In the genomic region with DNA sequence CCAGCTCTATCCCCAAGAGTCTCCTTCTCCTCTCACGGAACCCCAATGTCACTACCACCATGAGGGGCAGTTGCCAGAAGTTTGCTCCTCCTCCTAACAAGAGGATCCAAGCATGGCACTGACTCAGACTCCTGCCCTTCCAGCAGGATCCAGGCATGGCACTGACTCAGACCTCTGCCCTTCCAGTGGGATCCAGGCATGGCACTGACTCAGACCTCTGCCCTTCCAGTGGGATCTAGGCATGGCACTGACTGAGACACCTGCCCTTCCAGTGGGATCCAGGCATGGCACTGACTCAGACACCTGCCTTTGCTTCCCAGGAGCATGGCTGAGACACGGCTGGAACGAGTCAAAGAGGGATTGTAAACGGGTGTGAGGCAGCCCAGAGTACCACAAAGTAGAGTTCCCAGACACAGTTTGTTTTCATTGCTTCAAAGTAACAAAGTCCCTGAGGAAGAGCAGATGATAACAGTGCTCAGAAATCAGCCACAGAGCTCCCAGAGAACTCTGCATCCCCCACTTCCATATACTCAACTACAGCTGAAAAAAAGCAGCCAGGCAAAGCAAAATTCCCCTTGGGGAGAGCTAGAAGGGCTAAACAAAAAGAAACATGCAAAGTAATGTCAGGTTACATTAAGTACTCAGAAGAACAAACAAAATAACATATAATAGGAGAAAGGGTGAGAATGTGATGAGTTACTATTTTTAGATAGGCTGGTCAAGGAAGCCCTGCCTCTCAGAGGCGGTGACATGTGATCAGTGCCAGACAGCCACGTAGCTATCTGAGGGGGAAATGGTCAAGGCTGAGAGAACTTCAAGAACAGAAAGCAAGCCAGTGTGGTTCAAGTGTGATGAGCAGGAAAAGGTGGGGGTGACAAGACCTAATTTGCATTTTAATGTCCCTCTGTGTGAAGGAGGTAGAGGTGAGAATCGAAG, we compare ENCODE assay signal across 8 cellular contexts. TPM values are rescaled to one million over a fixed set of nuclear protein-coding genes. Genes with fewer than 3 reads are reported as not detected.
DNase-seq lines count a peak whose midpoint lies in the region; ATAC-seq, FAIRE-seq and TF ChIP-seq lines count a peak whose summit lies in the region.

No MANE protein-coding gene starts in this region.

- H3K27ac Mint-ChIP-seq in nephron progenitor cell = peak overlapping the region; percentile 79

- H3K27ac ChIP-seq in K562 (ENCODE audit: extremely low read depth, low read depth, low read length) = peak overlapping the region; percentile 35; the same call in 2 of the 3 replicates

- DNase-seq in AML-193 (lab: John Stamatoyannopoulos, UW) = peak; percentile 48 to 58
- peak; percentile 2 for DNase-seq in NCI-H69 (lab: John Stamatoyannopoulos, UW)
- peak in 2 of 4 experiments; percentile 26 to 66 for DNase-seq in K562 (ENCODE audit: extremely low read depth in 1 of 4, low spot score in 3 of 4)
- no peak for DNase-seq in nephron progenitor cell
- DNase-seq in posterior vena cava (ENCODE audit: low spot score) = no peak
- DNase-seq in DMS 273 treated with DMSO at 0.1 percent for 48 hours (lab: John Stamatoyannopoulos, UW) = no peak

- 65% methylated on average over 6 of the region's 7 CpGs for WGBS in K562 (ENCODE audit: insufficient coverage, low coverage, missing lambda C conversion rate)

- no peaks in the 10 kb centered on the region for H3K27me3 ChIP-seq in K562 (ENCODE audit: control insufficient read depth in 2 of 2, insufficient read depth in 2 of 2, low read length in 2 of 2)

- POLR2A ChIA-PET in K562 (lab: Yijun Ruan, JAX) = interaction anchor here (0.8 to 1.1 kb wide), 2 partner anchors 12 to 17 kb away, joined by 3 to 4 read pairs; no protein-coding TSS in a partner anchor

- TF ChIP-seq POLR2A in K562 (conservative IDR thresholded peaks at IDR 0.05) = 0 out of 2 replicates have a peak, but pooled peaks have one; percentile 34

- H3K36me3 ChIP-seq in K562 (ENCODE audit: control insufficient read depth, insufficient read depth, low read length) = peaks cover 64% of the 10 kb centered on the region

- H3K9me3 Mint-ChIP-seq in nephron progenitor cell = no peaks in the 10 kb centered on the region

- H3K4me2 ChIP-seq in K562 (ENCODE audit: insufficient read depth, low read length) = peak overlapping the region; percentile 65

- H3K9me1 ChIP-seq in K562 (ENCODE audit: control insufficient read depth, insufficient read depth, low read length) = no peaks in the 10 kb centered on the region

- BruUV-seq in K562 (replicated peaks; lab: Mats Ljungman, UMichigan) = no TSS peak

- H3K4me1 Mint-ChIP-seq in nephron progenitor cell = peaks cover 48% of the 10 kb centered on the region

- peaks cover 70% of the 10 kb centered on the region for H3K79me2 ChIP-seq in K562 (ENCODE audit: control insufficient read depth, insufficient read depth, low read length)

- no peaks in the 10 kb centered on the region for H3K27me3 Mint-ChIP-seq in nephron progenitor cell (ENCODE audit: low read depth, poor library complexity)

- peak overlapping the region; percentile 64 to 99; a peak in 3 of 4 replicates for H3K9ac ChIP-seq in K562 (ENCODE audit: insufficient read depth in 1 of 2, low read depth in 2 of 2, low read length in 2 of 2)

- no peak for TF ChIP-seq RAD21 in K562 (CRISPR knock-in tag; conservative IDR thresholded peaks at IDR 0.05 in 1 of 2, IDR thresholded peaks at IDR 0.05 in 1 of 2)

- intact Hi-C loops in K562 (cut with micrococcal nuclease) (loop anchor here (5.0 kb wide), 1 partner anchor 82 kb away; no protein-coding TSS in a partner anchor), posterior vena cava (cut with DNase I) (no loop called here)

- CTCF ChIA-PET in K562 (lab: Yijun Ruan, JAX; ENCODE audit: low intra/inter-chr PET ratio) = no interaction called here

- H3K4me3 ChIP-seq in K562 = no peak overlapping the region

- ATAC-seq in GM18861 (IDR thresholded peaks at IDR 0.05; ENCODE audit: unreplicated experiment) (peak; percentile 86), HG02938 (IDR thresholded peaks at IDR 0.05; ENCODE audit: unreplicated experiment) (peak; percentile 87), K562 (0 out of 3 replicates have a peak, but pooled peaks have one; percentile 4)

- H2AFZ ChIP-seq in K562 (ENCODE audit: low read depth, low read length) = no peak overlapping the region; the same call in 1 of the 2 replicates

- H3K36me3 Mint-ChIP-seq in nephron progenitor cell (ENCODE audit: low read depth) = peaks cover 22% of the 10 kb centered on the region

- TF ChIP-seq EP300 in K562 (IDR thresholded peaks at IDR 0.05; ENCODE audit: low read length) = no peak

- H4K20me1 ChIP-seq in K562 (replicated peaks; ENCODE audit: control insufficient read depth, insufficient read depth, low read length) = peaks cover 7% of the 10 kb centered on the region; the same call in 1 of the 2 replicates

- no peaks in the 10 kb centered on the region for H3K9me3 ChIP-seq in K562 (replicated peaks; ENCODE audit: control insufficient read depth, insufficient read depth, low read depth, low read length)

- H3K4me1 ChIP-seq in K562 (replicated peaks in 1 of 2; ENCODE audit: control insufficient read depth in 2 of 2, insufficient read depth in 2 of 2, low read length in 2 of 2) = peaks cover 12 to 25% of the 10 kb centered on the region in 2 experiments

- in situ Hi-C loops in K562 (cut with MboI) = no loop called here

- TF ChIP-seq CTCF in K562 (IDR thresholded peaks at IDR 0.05 in 2 of 3, conservative IDR thresholded peaks at IDR 0.05 in 1 of 3; ENCODE audit: insufficient read depth in 2 of 3, low read depth in 1 of 3, low read length in 3 of 3) (no peak), nephron progenitor cell (IDR thresholded peaks at IDR 0.05) (no peak)

- peak; percentile 77 for FAIRE-seq in K562 (lab: Jason Lieb, UNC)

- peak overlapping the region; percentile 62 for H3K4me3 Mint-ChIP-seq in nephron progenitor cell

TF ChIP-seq in K562, 482 proteins besides CTCF, POLR2A, EP300 and RAD21 (continues in another document):
- TF ChIP-seq WHSC1 (IDR thresholded peaks at IDR 0.05; ENCODE audit: low read length) (peak; percentile 25), MXI1 (IDR thresholded peaks at IDR 0.05; ENCODE audit: low read depth, low read length) (no peak), PHF8 (IDR thresholded peaks at IDR 0.05; ENCODE audit: borderline replicate concordance, low read length) (no peak), NR3C1 (CRISPR knock-in tag; IDR thresholded peaks at IDR 0.05) (no peak), POLR2B (IDR thresholded peaks at IDR 0.05; ENCODE audit: low read depth, partially characterized antibody) (peak; percentile 33)
- TF ChIP-seq, protein P1, sequence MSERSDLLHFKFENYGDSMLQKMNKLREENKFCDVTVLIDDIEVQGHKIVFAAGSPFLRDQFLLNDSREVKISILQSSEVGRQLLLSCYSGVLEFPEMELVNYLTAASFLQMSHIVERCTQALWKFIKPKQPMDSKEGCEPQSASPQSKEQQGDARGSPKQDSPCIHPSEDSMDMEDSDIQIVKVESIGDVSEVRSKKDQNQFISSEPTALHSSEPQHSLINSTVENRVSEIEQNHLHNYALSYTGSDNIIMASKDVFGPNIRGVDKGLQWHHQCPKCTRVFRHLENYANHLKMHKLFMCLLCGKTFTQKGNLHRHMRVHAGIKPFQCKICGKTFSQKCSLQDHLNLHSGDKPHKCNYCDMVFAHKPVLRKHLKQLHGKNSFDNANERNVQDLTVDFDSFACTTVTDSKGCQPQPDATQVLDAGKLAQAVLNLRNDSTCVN (CRISPR knock-in tag; IDR thresholded peaks at IDR 0.05) = 0 out of 2 replicates have a peak, but pooled peaks have one; percentile 29

RNA-seq across cellular contexts. Expression of a gene that starts 3.0 kb away (rescaled TPM):
- total RNA-seq in K562 (2011; cell fraction: chromatin; rRNA removed; ENCODE audit: low replicate concordance) = 202 and 532 TPM in 2 replicates
- total RNA-seq in K562 (2011; cell fraction: nucleolus; rRNA removed) = 140 and 174 TPM in 2 replicates
- 320 and 382 TPM in 2 replicates for total RNA-seq in K562 (2011; cell fraction: nucleoplasm; rRNA removed)
- 82.7 and 86.1 TPM in 2 replicates for total RNA-seq in K562 (2014; rRNA removed)
- total RNA-seq in K562 (2014; rRNA removed; fragmentation: Illumina TruSeq; extraction: Trizol) = 139 and 151 TPM in 2 replicates
- 133 and 147 TPM in 2 replicates for total RNA-seq in K562 (2015; rRNA removed; fragmentation: Illumina TruSeq; extraction: Trizol)
- total RNA-seq in K562 (2021) = 88.8 and 93.0 TPM in 2 replicates
- polyA plus RNA-seq in K562 (2011; rRNA removed) = 188 and 247 TPM in 2 replicates
- 61.6 and 97.3 TPM in 2 replicates for polyA plus RNA-seq in K562 (2011; cell fraction: cytosol; rRNA removed)
- polyA plus RNA-seq in K562 (2011; cell fraction: nucleus; rRNA removed) = 99.5 and 147 TPM in 2 replicates
- polyA plus RNA-seq in K562 (2012) = 53.5 and 75.2 TPM in 2 replicates
- polyA plus RNA-seq in K562 (2014; fragmentation: Illumina TruSeq; extraction: Trizol) = 101 and 119 TPM in 2 replicates
- polyA plus RNA-seq in K562 (2014; fragmentation: Nextera tagmentation; extraction: Ambion mirVana) = 100 to 1,000 TPM in 1 of 2 experiments, 10 to 100 TPM in 1; 73.4 to 118 TPM
- polyA plus RNA-seq in K562 (2014; rRNA removed) = 85.3 and 92.0 TPM in 2 replicates
- polyA minus RNA-seq in K562 (2011; rRNA and poly(A)+ RNA removed) = 322 and 339 TPM in 2 replicates
- polyA minus RNA-seq in K562 (2011; cell fraction: cytosol; rRNA and poly(A)+ RNA removed) = 116 and 125 TPM in 2 replicates
- polyA minus RNA-seq in K562 (2011; cell fraction: nucleus; rRNA and poly(A)+ RNA removed) = 137 and 229 TPM in 2 replicates
- 1 to 10 TPM in 1 of 2 donors, under 1 TPM in 1; 0.57 to 1.1 TPM for total RNA-seq in posterior vena cava

RNA-seq across cellular contexts. Expression of a gene that starts 57.5 kb away (rescaled TPM):
- total RNA-seq in K562 (2011; cell fraction: chromatin; rRNA removed; ENCODE audit: low replicate concordance) = 0.35 and 0.42 TPM in 2 replicates
- 0.17 and 0.53 TPM in 2 replicates for total RNA-seq in K562 (2011; cell fraction: nucleolus; rRNA removed)
- 0.23 and 0.59 TPM in 2 replicates for total RNA-seq in K562 (2011; cell fraction: nucleoplasm; rRNA removed)
- total RNA-seq in K562 (2014; rRNA removed) (not detected in 2 replicates), K562 (2014; rRNA removed; fragmentation: Illumina TruSeq; extraction: Trizol) (0.06 TPM in 1 of 2 replicates, not detected in the other), K562 (2015; rRNA removed; fragmentation: Illumina TruSeq; extraction: Trizol) (not detected in 2 replicates), K562 (2021) (0.22 and 0.31 TPM in 2 replicates), posterior vena cava (not detected)
- polyA plus RNA-seq in K562 (2011; rRNA removed) (0.49 and 0.56 TPM in 2 replicates), K562 (2014; fragmentation: Illumina TruSeq; extraction: Trizol) (not detected in 2 replicates), K562 (2014; fragmentation: Nextera tagmentation; extraction: Ambion mirVana) (not detected), K562 (2014; rRNA removed) (not detected in 2 replicates)
- 0.25 and 0.28 TPM in 2 replicates for polyA plus RNA-seq in K562 (2011; cell fraction: cytosol; rRNA removed)
- 0.52 and 0.82 TPM in 2 replicates for polyA plus RNA-seq in K562 (2011; cell fraction: nucleus; rRNA removed)
- 0.12 TPM in 1 of 2 replicates, not detected in the other for polyA plus RNA-seq in K562 (2012)
- 0.39 and 0.56 TPM in 2 replicates for polyA minus RNA-seq in K562 (2011; rRNA and poly(A)+ RNA removed)
- not detected in 2 replicates for polyA minus RNA-seq in K562 (2011; cell fraction: cytosol; rRNA and poly(A)+ RNA removed)
- polyA minus RNA-seq in K562 (2011; cell fraction: nucleus; rRNA and poly(A)+ RNA removed) = 0.44 and 0.94 TPM in 2 replicates

Comparison
In these comparisons a context has a peak if more than half of its experiments do, and no peak if none do; other contexts are left out.
1. DNase-seq: peak in AML-193 (2 of 2) and NCI-H69 (single experiment); none in nephron progenitor cell (single experiment), posterior vena cava (single experiment) and DMS 273 treated with DMSO at 0.1 percent for 48 hours (single experiment).
2. ATAC-seq: peak in every context shown above with its lines; median percentile 87 in HG02938; 86 in GM18861; 4 in K562.
3. RNA of a gene that starts 3.0 kb away (total RNA-seq): 82.7 to 532 TPM in K562; 0.57 to 1.1 TPM in posterior vena cava; every median in the first group is over 10 times any median in the second.